ENCODE assay signal across 8 cellular contexts in the genomic region with DNA sequence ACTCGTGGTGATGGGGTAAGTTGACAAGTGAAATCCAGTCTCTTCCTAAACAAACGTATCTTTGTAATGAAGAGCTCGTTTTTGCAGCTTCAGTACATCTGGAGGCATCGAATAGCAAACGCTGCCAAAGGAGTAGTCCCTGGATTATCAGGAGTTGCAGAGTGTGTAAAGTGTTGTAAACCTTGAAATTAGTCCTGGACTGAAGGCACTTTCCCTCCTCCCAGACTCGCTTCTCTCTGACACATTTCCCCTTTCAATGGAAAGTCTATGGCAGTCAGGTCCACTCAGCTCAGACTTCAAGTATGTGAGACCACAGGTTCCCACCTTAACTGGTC. TPM values are rescaled to one million over a fixed set of nuclear protein-coding genes. Genes with fewer than 3 reads are reported as not detected.
DNase-seq lines count a peak whose midpoint lies in the region; ATAC-seq and TF ChIP-seq lines count a peak whose summit lies in the region.

No MANE protein-coding gene starts in this region.

- no peak overlapping the region for H3K9ac ChIP-seq in neural progenitor cell

- H3F3A ChIP-seq in neural progenitor cell (ENCODE audit: low read depth): peaks cover 44% of the 10 kb centered on the region

- H3K9me3 ChIP-seq in MG63 (no peaks in the 10 kb centered on the region), neural progenitor cell (ENCODE audit: low read depth) (no peaks in the 10 kb centered on the region)
- H3K9me3 ChIP-seq in effector memory CD4-positive, alpha-beta T cell (ENCODE audit: control insufficient read depth, low read length): no peaks in the 10 kb centered on the region

- H3K27me3 ChIP-seq in MG63 (no peaks in the 10 kb centered on the region), neural progenitor cell (peaks cover 7% of the 10 kb centered on the region)
- H3K27me3 ChIP-seq in effector memory CD4-positive, alpha-beta T cell (replicated peaks; ENCODE audit: control insufficient read depth, insufficient read depth, low read length, poor library complexity, severe bottlenecking): no peaks in the 10 kb centered on the region

- H4K20me1 ChIP-seq in neural progenitor cell (ENCODE audit: low read depth): peaks cover 23% of the 10 kb centered on the region

- H3K9me3 Mint-ChIP-seq in neural progenitor cell: no peaks in the 10 kb centered on the region

- peak overlapping the region; percentile 90 for H3K4me3 Mint-ChIP-seq in neural progenitor cell

- H2AFZ ChIP-seq in neural progenitor cell (replicated peaks): no peak overlapping the region

- no peak for DNase-seq in MG63
- DNase-seq in effector memory CD4-positive, alpha-beta T cell: no peak
- DNase-seq in neural progenitor cell (ENCODE audit: low spot score): no peak
- DNase-seq in SHP77 treated with DMSO at 0.1 percent for 48 hours (lab: John Stamatoyannopoulos, UW): no peak
- no peak for DNase-seq in A172 (ENCODE audit: low spot score)

- H3K4me3 ChIP-seq in MG63 (peak overlapping the region; percentile 50), neural progenitor cell (no peak overlapping the region)
- peak overlapping the region; percentile 78 for H3K4me3 ChIP-seq in effector memory CD4-positive, alpha-beta T cell (ENCODE audit: insufficient read depth, low read depth, low read length, poor library complexity, severe bottlenecking)

- peaks cover 4% of the 10 kb centered on the region for H3K4me1 ChIP-seq in effector memory CD4-positive, alpha-beta T cell (ENCODE audit: control insufficient read depth, insufficient read depth, low read length, poor library complexity, severe bottlenecking)
- peaks cover 17% of the 10 kb centered on the region for H3K4me1 ChIP-seq in neural progenitor cell

- H3K36me3 ChIP-seq in MG63 (no peaks in the 10 kb centered on the region), neural progenitor cell (no peaks in the 10 kb centered on the region)
- H3K36me3 ChIP-seq in effector memory CD4-positive, alpha-beta T cell (ENCODE audit: control insufficient read depth, insufficient read depth, low read length): no peaks in the 10 kb centered on the region

- H3K27ac ChIP-seq in C4-2B (peak overlapping the region; percentile 68; the same call in 1 of the 2 replicates), neural progenitor cell (no peak overlapping the region)
- no peak overlapping the region for H3K27ac ChIP-seq in effector memory CD4-positive, alpha-beta T cell (ENCODE audit: insufficient read depth, low read length, poor library complexity, severe bottlenecking)

- H3K27me3 Mint-ChIP-seq in neural progenitor cell (ENCODE audit: insufficient read depth, low read depth): peaks cover 3% of the 10 kb centered on the region

- H3K27ac Mint-ChIP-seq in neural progenitor cell: no peak overlapping the region

- peak overlapping the region; percentile 15 for H3K4me2 ChIP-seq in neural progenitor cell

- H3K79me2 ChIP-seq in neural progenitor cell (ENCODE audit: low read depth): peaks cover 29% of the 10 kb centered on the region

- peaks cover 3% of the 10 kb centered on the region for H3K36me3 Mint-ChIP-seq in neural progenitor cell

- no peak for ATAC-seq in GM21717 (IDR thresholded peaks at IDR 0.05; ENCODE audit: unreplicated experiment)
- ATAC-seq in HG03439 (IDR thresholded peaks at IDR 0.05; ENCODE audit: unreplicated experiment): no peak

- no peak for TF ChIP-seq CTCF in C4-2B (conservative IDR thresholded peaks at IDR 0.05)
- TF ChIP-seq CTCF in neural progenitor cell (IDR thresholded peaks at IDR 0.05): no peak

- H3K4me1 Mint-ChIP-seq in neural progenitor cell: peaks cover 33% of the 10 kb centered on the region

RNA-seq across cellular contexts. Expression of gene PBX3, which starts 1.5 kb away (rescaled TPM):
- total RNA-seq in MG63 (2014; rRNA removed; shearing (Covaris generic); ENCODE audit: low replicate concordance): 12.4 and 18.7 TPM in 2 replicates
- total RNA-seq in neural progenitor cell (ENCODE audit: low replicate concordance): 71.7 and 99.5 TPM in 2 replicates
- 74.5 and 85.0 TPM in 2 replicates for total RNA-seq in A172 (2014; rRNA removed; shearing (Covaris generic))

RNA-seq across cellular contexts. Expression of gene MAPKAP1, which starts 38.6 kb away (rescaled TPM):
- 82.7 and 91.7 TPM in 2 replicates for total RNA-seq in MG63 (2014; rRNA removed; shearing (Covaris generic); ENCODE audit: low replicate concordance)
- 53.9 and 56.6 TPM in 2 replicates for total RNA-seq in neural progenitor cell (ENCODE audit: low replicate concordance)
- total RNA-seq in A172 (2014; rRNA removed; shearing (Covaris generic)): 155 and 158 TPM in 2 replicates
